ENCODE assay signal across 1 cellular context in the genomic region with DNA sequence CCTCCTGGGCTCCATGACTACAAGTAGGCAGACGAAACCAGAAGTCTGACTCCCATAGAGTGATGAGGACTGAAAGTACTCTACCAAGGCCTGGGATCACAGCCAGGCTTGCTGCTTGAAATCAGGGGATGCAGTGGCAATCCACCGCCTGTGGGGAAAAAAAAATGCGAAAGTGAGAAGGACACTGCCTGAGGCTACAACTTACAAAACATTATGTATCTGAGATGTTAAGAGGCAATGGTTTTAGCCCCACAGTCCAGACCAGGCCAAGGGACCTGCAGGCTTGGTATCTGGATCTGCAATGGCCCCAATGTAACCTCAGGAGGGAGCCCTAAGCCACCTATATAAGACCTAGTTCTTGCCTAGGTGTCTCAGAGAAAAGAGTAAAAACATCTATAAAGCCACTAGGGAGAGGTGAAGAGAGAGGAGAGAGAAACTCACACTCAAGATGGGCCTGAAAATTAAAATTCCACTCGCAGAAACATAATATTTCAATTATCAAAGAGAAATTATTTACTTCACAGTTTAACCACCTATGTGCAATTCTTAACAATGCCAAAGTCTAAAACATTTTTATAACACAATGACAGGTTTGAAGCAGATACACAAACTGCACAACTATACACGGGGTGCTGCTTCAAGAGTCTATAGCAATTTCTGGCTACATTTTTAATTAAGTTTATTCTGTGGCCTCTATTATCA.
TF ChIP-seq lines count a peak whose summit lies in the region.

No MANE protein-coding gene starts in this region.

TF ChIP-seq in K562, 482 proteins besides CTCF, POLR2A, EP300 and RAD21 (continued from another document):
- TF ChIP-seq, protein P1, sequence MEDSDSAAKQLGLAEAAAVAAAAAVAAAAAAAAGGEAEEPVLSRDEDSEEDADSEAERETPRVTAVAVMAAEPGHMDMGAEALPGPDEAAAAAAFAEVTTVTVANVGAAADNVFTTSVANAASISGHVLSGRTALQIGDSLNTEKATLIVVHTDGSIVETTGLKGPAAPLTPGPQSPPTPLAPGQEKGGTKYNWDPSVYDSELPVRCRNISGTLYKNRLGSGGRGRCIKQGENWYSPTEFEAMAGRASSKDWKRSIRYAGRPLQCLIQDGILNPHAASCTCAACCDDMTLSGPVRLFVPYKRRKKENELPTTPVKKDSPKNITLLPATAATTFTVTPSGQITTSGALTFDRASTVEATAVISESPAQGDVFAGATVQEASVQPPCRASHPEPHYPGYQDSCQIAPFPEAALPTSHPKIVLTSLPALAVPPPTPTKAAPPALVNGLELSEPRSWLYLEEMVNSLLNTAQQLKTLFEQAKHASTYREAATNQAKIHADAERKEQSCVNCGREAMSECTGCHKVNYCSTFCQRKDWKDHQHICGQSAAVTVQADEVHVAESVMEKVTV (CRISPR knock-in tag; IDR thresholded peaks at IDR 0.05), result peak; percentile 56
- TF ChIP-seq, protein P2, sequence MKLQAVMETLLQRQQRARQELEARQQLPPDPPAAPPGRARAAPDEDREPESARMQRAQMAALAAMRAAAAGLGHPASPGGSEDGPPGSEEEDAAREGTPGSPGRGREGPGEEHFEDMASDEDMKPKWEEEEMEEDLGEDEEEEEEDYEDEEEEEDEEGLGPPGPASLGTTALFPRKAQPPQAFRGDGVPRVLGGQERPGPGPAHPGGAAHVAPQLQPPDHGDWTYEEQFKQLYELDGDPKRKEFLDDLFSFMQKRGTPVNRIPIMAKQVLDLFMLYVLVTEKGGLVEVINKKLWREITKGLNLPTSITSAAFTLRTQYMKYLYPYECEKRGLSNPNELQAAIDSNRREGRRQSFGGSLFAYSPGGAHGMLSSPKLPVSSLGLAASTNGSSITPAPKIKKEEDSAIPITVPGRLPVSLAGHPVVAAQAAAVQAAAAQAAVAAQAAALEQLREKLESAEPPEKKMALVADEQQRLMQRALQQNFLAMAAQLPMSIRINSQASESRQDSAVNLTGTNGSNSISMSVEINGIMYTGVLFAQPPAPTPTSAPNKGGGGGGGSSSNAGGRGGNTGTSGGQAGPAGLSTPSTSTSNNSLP (IDR thresholded peaks at IDR 0.05; ENCODE audit: borderline replicate concordance, low read depth, low read length), result no peak
- TF ChIP-seq, protein P3, sequence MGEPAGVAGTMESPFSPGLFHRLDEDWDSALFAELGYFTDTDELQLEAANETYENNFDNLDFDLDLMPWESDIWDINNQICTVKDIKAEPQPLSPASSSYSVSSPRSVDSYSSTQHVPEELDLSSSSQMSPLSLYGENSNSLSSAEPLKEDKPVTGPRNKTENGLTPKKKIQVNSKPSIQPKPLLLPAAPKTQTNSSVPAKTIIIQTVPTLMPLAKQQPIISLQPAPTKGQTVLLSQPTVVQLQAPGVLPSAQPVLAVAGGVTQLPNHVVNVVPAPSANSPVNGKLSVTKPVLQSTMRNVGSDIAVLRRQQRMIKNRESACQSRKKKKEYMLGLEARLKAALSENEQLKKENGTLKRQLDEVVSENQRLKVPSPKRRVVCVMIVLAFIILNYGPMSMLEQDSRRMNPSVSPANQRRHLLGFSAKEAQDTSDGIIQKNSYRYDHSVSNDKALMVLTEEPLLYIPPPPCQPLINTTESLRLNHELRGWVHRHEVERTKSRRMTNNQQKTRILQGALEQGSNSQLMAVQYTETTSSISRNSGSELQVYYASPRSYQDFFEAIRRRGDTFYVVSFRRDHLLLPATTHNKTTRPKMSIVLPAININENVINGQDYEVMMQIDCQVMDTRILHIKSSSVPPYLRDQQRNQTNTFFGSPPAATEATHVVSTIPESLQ (CRISPR knock-in tag; IDR thresholded peaks at IDR 0.05), result 0 out of 2 replicates have a peak, but pooled peaks have one; percentile 41
- TF ChIP-seq ZNF197 (CRISPR knock-in tag; IDR thresholded peaks at IDR 0.05; ENCODE audit: low read depth) (no peak), FOXP1 (CRISPR knock-in tag; IDR thresholded peaks at IDR 0.05) (no peak), SOX6 (IDR thresholded peaks at IDR 0.05) (peak; percentile 24; the same call in 1 of the 2 replicates), FOXK2 (conservative IDR thresholded peaks at IDR 0.05 in 1 of 2, IDR thresholded peaks at IDR 0.05 in 1 of 2; ENCODE audit: low read depth in 2 of 2) (no peak), RCOR1 (IDR thresholded peaks at IDR 0.05; ENCODE audit: borderline replicate concordance in 1 of 2, low read depth in 2 of 2, low read length in 2 of 2) (peak in 1 of 2 experiments; percentile 23; a peak in 1 of 4 replicates), CC2D1A (IDR thresholded peaks at IDR 0.05) (peak; percentile 59; the same call in 1 of the 2 replicates), CBX1 (IDR thresholded peaks at IDR 0.05; ENCODE audit: low read depth) (no peak), GABPB1 (CRISPR knock-in tag; IDR thresholded peaks at IDR 0.05) (0 out of 2 replicates have a peak, but pooled peaks have one; percentile 22), BCOR (IDR thresholded peaks at IDR 0.05) (no peak), XRCC4 (IDR thresholded peaks at IDR 0.05; ENCODE audit: extremely low read depth, insufficient read depth, insufficient read length) (no peak), ZNF384 (IDR thresholded peaks at IDR 0.05; ENCODE audit: low read depth, low read length) (0 out of 2 replicates have a peak, but pooled peaks have one; percentile 9), ZNF347 (CRISPR knock-in tag; IDR thresholded peaks at IDR 0.05; ENCODE audit: low read depth) (no peak), SMC3 (conservative IDR thresholded peaks at IDR 0.05; ENCODE audit: insufficient read depth, low read depth, low read length) (peak; percentile 48; the same call in 1 of the 2 replicates), ZNF589 (CRISPR knock-in tag; IDR thresholded peaks at IDR 0.05; ENCODE audit: low read depth) (no peak), MAZ (CRISPR knock-in tag; conservative IDR thresholded peaks at IDR 0.05 in 1 of 2, IDR thresholded peaks at IDR 0.05 in 1 of 2) (peak in 1 of 2 experiments; percentile 24; a peak in 2 of 4 replicates)
- TF ChIP-seq, protein P4, sequence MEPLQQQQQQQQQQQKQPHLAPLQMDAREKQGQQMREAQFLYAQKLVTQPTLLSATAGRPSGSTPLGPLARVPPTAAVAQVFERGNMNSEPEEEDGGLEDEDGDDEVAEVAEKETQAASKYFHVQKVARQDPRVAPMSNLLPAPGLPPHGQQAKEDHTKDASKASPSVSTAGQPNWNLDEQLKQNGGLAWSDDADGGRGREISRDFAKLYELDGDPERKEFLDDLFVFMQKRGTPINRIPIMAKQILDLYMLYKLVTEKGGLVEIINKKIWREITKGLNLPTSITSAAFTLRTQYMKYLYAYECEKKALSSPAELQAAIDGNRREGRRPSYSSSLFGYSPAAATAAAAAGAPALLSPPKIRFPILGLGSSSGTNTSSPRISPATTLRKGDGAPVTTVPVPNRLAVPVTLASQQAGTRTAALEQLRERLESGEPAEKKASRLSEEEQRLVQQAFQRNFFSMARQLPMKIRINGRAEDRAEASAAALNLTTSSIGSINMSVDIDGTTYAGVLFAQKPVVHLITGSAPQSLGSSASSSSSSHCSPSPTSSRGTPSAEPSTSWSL (CRISPR knock-in tag; IDR thresholded peaks at IDR 0.05; ENCODE audit: borderline replicate concordance), result no peak
- TF ChIP-seq, protein P5, sequence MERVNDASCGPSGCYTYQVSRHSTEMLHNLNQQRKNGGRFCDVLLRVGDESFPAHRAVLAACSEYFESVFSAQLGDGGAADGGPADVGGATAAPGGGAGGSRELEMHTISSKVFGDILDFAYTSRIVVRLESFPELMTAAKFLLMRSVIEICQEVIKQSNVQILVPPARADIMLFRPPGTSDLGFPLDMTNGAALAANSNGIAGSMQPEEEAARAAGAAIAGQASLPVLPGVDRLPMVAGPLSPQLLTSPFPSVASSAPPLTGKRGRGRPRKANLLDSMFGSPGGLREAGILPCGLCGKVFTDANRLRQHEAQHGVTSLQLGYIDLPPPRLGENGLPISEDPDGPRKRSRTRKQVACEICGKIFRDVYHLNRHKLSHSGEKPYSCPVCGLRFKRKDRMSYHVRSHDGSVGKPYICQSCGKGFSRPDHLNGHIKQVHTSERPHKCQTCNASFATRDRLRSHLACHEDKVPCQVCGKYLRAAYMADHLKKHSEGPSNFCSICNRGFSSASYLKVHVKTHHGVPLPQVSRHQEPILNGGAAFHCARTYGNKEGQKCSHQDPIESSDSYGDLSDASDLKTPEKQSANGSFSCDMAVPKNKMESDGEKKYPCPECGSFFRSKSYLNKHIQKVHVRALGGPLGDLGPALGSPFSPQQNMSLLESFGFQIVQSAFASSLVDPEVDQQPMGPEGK (CRISPR knock-in tag; IDR thresholded peaks at IDR 0.05; ENCODE audit: borderline replicate concordance), result no peak
- TF ChIP-seq, protein P6, sequence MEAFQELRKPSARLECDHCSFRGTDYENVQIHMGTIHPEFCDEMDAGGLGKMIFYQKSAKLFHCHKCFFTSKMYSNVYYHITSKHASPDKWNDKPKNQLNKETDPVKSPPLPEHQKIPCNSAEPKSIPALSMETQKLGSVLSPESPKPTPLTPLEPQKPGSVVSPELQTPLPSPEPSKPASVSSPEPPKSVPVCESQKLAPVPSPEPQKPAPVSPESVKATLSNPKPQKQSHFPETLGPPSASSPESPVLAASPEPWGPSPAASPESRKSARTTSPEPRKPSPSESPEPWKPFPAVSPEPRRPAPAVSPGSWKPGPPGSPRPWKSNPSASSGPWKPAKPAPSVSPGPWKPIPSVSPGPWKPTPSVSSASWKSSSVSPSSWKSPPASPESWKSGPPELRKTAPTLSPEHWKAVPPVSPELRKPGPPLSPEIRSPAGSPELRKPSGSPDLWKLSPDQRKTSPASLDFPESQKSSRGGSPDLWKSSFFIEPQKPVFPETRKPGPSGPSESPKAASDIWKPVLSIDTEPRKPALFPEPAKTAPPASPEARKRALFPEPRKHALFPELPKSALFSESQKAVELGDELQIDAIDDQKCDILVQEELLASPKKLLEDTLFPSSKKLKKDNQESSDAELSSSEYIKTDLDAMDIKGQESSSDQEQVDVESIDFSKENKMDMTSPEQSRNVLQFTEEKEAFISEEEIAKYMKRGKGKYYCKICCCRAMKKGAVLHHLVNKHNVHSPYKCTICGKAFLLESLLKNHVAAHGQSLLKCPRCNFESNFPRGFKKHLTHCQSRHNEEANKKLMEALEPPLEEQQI (IDR thresholded peaks at IDR 0.05), result 0 out of 2 replicates have a peak, but pooled peaks have one; percentile 29
